15 cellular contexts compared by ENCODE assay signal in genomic region chr6:150711584-150712501, GRCh38.
DNase-seq lines count a peak whose midpoint lies in the region; ATAC-seq and TF ChIP-seq lines count a peak whose summit lies in the region.
"Had no signal": no experiment of that assay in that cellular context is flagged by ENCODE, and none has a peak within 500 bp of the region (broad histone marks: within the 10 kb centered on the region; RNA-seq: fewer than 3 reads in every experiment).

No MANE protein-coding gene starts in this region.

- H3K4me1 ChIP-seq in lower lobe of right lung (peaks cover 31% of the 10 kb centered on the region), thyroid gland (peaks cover 0 to 8% of the 10 kb centered on the region in 2 donors)

- no peaks in the 10 kb centered on the region for H3K9me3 Mint-ChIP-seq in endothelial cell (ENCODE audit: unreplicated experiment)
- H3K9me3 Mint-ChIP-seq: central memory CD8-positive, alpha-beta T cell; WTC11 had no signal

- peak overlapping the region; percentile 54 for H3K27ac ChIP-seq in lower lobe of right lung
- no peak overlapping the region for H3K27ac ChIP-seq in thyroid gland
- H3K27ac ChIP-seq: BLaER1 treated with 17β-estradiol and CSF1 and Interleukin-3, amounts not matched to agents 10 nM and 100 nM; PC-9 had no signal

- H3K27me3 ChIP-seq in lower lobe of right lung (ENCODE audit: low read depth) = no peaks in the 10 kb centered on the region
- no peaks in the 10 kb centered on the region for H3K27me3 ChIP-seq in thyroid gland

- H3K36me3 Mint-ChIP-seq in endothelial cell (ENCODE audit: low read depth, unreplicated experiment) = peaks cover 13% of the 10 kb centered on the region
- H3K36me3 Mint-ChIP-seq: WTC11 had no signal

- peak overlapping the region; percentile 85 for H3K27ac Mint-ChIP-seq in endothelial cell (ENCODE audit: unreplicated experiment)
- H3K27ac Mint-ChIP-seq: WTC11 had no signal

- H3K9me3 ChIP-seq in lower lobe of right lung (no peaks in the 10 kb centered on the region), thyroid gland (no peaks in the 10 kb centered on the region)
- H3K9me3 ChIP-seq: BLaER1 treated with 17β-estradiol and CSF1 and Interleukin-3, amounts not matched to agents 10 nM and 100 nM had no signal

- no peak for TF ChIP-seq POLR2A in thyroid gland (IDR thresholded peaks at IDR 0.05)

- no peaks in the 10 kb centered on the region for H3K36me3 ChIP-seq in lower lobe of right lung
- H3K36me3 ChIP-seq in thyroid gland = no peaks in the 10 kb centered on the region
- H3K36me3 ChIP-seq: BLaER1 treated with 17β-estradiol and CSF1 and Interleukin-3, amounts not matched to agents 10 nM and 100 nM had no signal

- DNase-seq in OCI-M1 (lab: John Stamatoyannopoulos, UW) (peak; percentile 52), endothelial cell (ENCODE audit: low spot score) (no peak), lower lobe of right lung (no peak), thyroid gland (peak; percentile 59 to 68), kidney glomerular epithelial cell (lab: John Stamatoyannopoulos, UW) (no peak), T-helper 2 cell (no peak)
- DNase-seq in activated CD8-positive, alpha-beta memory T cell treated with anti-CD3 and anti-CD28 coated beads, Interleukin-2, amount 50 U/mL, for 48 hours = no peak
- DNase-seq: activated CD8-positive, alpha-beta memory T cell treated with anti-CD3 and anti-CD28 coated beads, Interleukin-2, amount 50 U/mL, for 4 hours; activated naive CD4-positive, alpha-beta T cell treated with anti-CD3 and anti-CD28 coated beads, Interleukin-2, amount 50 U/mL, for 16 hours; NCI-H1048; NCI-H446; PC-9 had no signal

- ATAC-seq in lower lobe of right lung = no peak

- WGBS in thyroid gland, 2 donors = 82% methylated on average over 8 of the region's 8 CpGs

- H3K4me3 ChIP-seq in lower lobe of right lung = no peak overlapping the region
- H3K4me3 ChIP-seq in thyroid gland (replicated peaks in 1 of 3) = no peak overlapping the region
- H3K4me3 ChIP-seq: BLaER1 treated with 17β-estradiol and CSF1 and Interleukin-3, amounts not matched to agents 10 nM and 100 nM; PC-9 had no signal

- peaks cover 7% of the 10 kb centered on the region for H3K27me3 Mint-ChIP-seq in endothelial cell (ENCODE audit: unreplicated experiment)
- H3K27me3 Mint-ChIP-seq: central memory CD8-positive, alpha-beta T cell had no signal

- intact Hi-C loops in lower lobe of right lung (cut with DNase I) (no loop called here), thyroid gland (cut with DNase I) (no loop called here)

- TF ChIP-seq CTCF in endothelial cell (IDR thresholded peaks at IDR 0.05; ENCODE audit: unreplicated experiment) = no peak
- TF ChIP-seq CTCF in lower lobe of right lung (IDR thresholded peaks at IDR 0.05) = no peak
- TF ChIP-seq CTCF in thyroid gland (IDR thresholded peaks at IDR 0.05) = no peak

- H3K4me3 Mint-ChIP-seq in endothelial cell (ENCODE audit: unreplicated experiment) = peak overlapping the region; percentile 57
- H3K4me3 Mint-ChIP-seq: central memory CD8-positive, alpha-beta T cell; WTC11 had no signal

- peaks cover 51% of the 10 kb centered on the region for H3K4me1 Mint-ChIP-seq in endothelial cell (ENCODE audit: unreplicated experiment)

Comparison
In these comparisons a context has a peak if more than half of its experiments do, and no peak if none do; other contexts are left out.
1. DNase-seq: peak in OCI-M1 (single experiment) and thyroid gland (2 of 2); none in endothelial cell (single experiment), lower lobe of right lung (single experiment), kidney glomerular epithelial cell (single experiment), T-helper 2 cell (0 of 5) and activated CD8-positive, alpha-beta memory T cell treated with anti-CD3 and anti-CD28 coated beads, Interleukin-2, amount 50 U/mL, for 48 hours (single experiment).